ENCODE assay signal across 20 cellular contexts in genomic region chr15:52738311-52738710, GRCh38. TPM values are rescaled to one million over a fixed set of nuclear protein-coding genes. Genes with fewer than 3 reads are reported as not detected.
DNase-seq lines count a peak whose midpoint lies in the region; ATAC-seq, FAIRE-seq and TF ChIP-seq lines count a peak whose summit lies in the region.
"Had no signal": no experiment of that assay in that cellular context is flagged by ENCODE, and none has a peak within 500 bp of the region (broad histone marks: within the 10 kb centered on the region; RNA-seq: fewer than 3 reads in every experiment).

No MANE protein-coding gene starts in this region.

- intact Hi-C loops in HepG2 (cut with micrococcal nuclease; ENCODE audit: unreplicated experiment), result loop anchor here (5.0 to 10.0 kb wide), 4 partner anchors 171 to 554 kb away; partner anchors contain the start of genes ARPP19 and MYO5A
- intact Hi-C loops in right lobe of liver (cut with DNase I), result loop anchor here in 1 of 2 donors (10.0 kb wide), 1 partner anchor 474 kb away; no protein-coding TSS in a partner anchor

- peak overlapping the region; percentile 31; the same call in 1 of the 2 replicates for H3K4me2 ChIP-seq in HepG2 (ENCODE audit: low read depth, low read length)
- H3K4me2 ChIP-seq in mesendoderm (ENCODE audit: low read length), result no peak overlapping the region
- H3K4me2 ChIP-seq: BLaER1 treated with 17β-estradiol and CSF1 and Interleukin-3, amounts not matched to agents 10 nM and 100 nM had no signal

- peaks cover 5% of the 10 kb centered on the region for H3K4me1 Mint-ChIP-seq in activated T-helper 17 cell treated with anti-CD3 and anti-CD28 coated beads, Interleukin-2, amount 50 U/mL, for 72 hours

- H3K79me2 ChIP-seq in HepG2 (ENCODE audit: insufficient read depth, low read length) (no peaks in the 10 kb centered on the region), mesendoderm (ENCODE audit: control insufficient read depth, insufficient read depth, low read length) (no peaks in the 10 kb centered on the region)

- no peak overlapping the region for H3K4me3 Mint-ChIP-seq in activated T-helper 17 cell treated with anti-CD3 and anti-CD28 coated beads, Interleukin-2, amount 50 U/mL, for 72 hours
- H3K4me3 Mint-ChIP-seq: CD4-positive, CD25-positive, alpha-beta regulatory T cell had no signal

- WGBS in HepG2 (ENCODE audit: low lambda C conversion rate), result 4% methylated on average over 2 of the region's 4 CpGs
- WGBS in right lobe of liver (ENCODE audit: insufficient coverage, low coverage, low lambda C conversion rate, missing lambda C conversion rate), result 73% methylated on average over 4 of the region's 4 CpGs
- no CpG with 5 or more reads among the region's 4 CpGs for WGBS in mesendoderm (ENCODE audit: extremely low coverage, insufficient coverage, low lambda C conversion rate)

- no peak for TF ChIP-seq POLR2A in HepG2 (IDR thresholded peaks at IDR 0.05; ENCODE audit: insufficient read depth in 1 of 2, low read depth in 2 of 2, low read length in 2 of 2)
- no peak for TF ChIP-seq POLR2A in right lobe of liver (IDR thresholded peaks at IDR 0.05)
- TF ChIP-seq POLR2A in H54 (IDR thresholded peaks at IDR 0.05; ENCODE audit: low read depth, low read length), result no peak

- H3K4ac ChIP-seq in mesendoderm (ENCODE audit: low read depth, low read length), result peak overlapping the region; percentile 7

- H3K36me3 Mint-ChIP-seq in activated T-helper 17 cell treated with anti-CD3 and anti-CD28 coated beads, Interleukin-2, amount 50 U/mL, for 72 hours (ENCODE audit: low read depth), result no peaks in the 10 kb centered on the region
- H3K36me3 Mint-ChIP-seq: CD4-positive, CD25-positive, alpha-beta regulatory T cell had no signal

- H3K27ac Mint-ChIP-seq in activated T-helper 17 cell treated with anti-CD3 and anti-CD28 coated beads, Interleukin-2, amount 50 U/mL, for 72 hours, result no peak overlapping the region
- H3K27ac Mint-ChIP-seq: CD4-positive, CD25-positive, alpha-beta regulatory T cell had no signal

- H3K4me3 ChIP-seq in HepG2 (replicated peaks in 1 of 3; ENCODE audit: insufficient read depth in 1 of 3, low read depth in 2 of 3, low read length in 3 of 3), result no peak overlapping the region
- H3K4me3 ChIP-seq in right lobe of liver, result no peak overlapping the region
- H3K4me3 ChIP-seq in mesendoderm (ENCODE audit: low read length), result no peak overlapping the region
- H3K4me3 ChIP-seq: BLaER1 treated with 17β-estradiol and CSF1 and Interleukin-3, amounts not matched to agents 10 nM and 100 nM; GM12878 had no signal

- no peak overlapping the region for H4K8ac ChIP-seq in mesendoderm (ENCODE audit: low read depth, low read length)

- H2AFZ ChIP-seq in HepG2 (ENCODE audit: low read length), result peak overlapping the region; percentile 33

- H2BK5ac ChIP-seq in mesendoderm (ENCODE audit: low read length), result no peak overlapping the region

- POLR2A ChIA-PET in HepG2 (lab: Yijun Ruan, JAX), result interaction anchor here (0.6 kb wide), 1 partner anchor 403 kb away, joined by 3 read pairs; no protein-coding TSS in a partner anchor

- peaks cover 24% of the 10 kb centered on the region for H3K4me1 ChIP-seq in HepG2 (ENCODE audit: insufficient read depth, low read length)
- H3K4me1 ChIP-seq in right lobe of liver, result peaks cover 0 to 14% (median 9%) of the 10 kb centered on the region in 4 donors
- H3K4me1 ChIP-seq in mesendoderm (ENCODE audit: control insufficient read depth, low read depth, low read length), result no peaks in the 10 kb centered on the region

- FAIRE-seq in HepG2 (lab: Jason Lieb, UNC), result no peak
- FAIRE-seq in H54 (lab: Jason Lieb, UNC), result no peak
- FAIRE-seq: GM12878, GM18507 had no signal

- no peaks in the 10 kb centered on the region for H3K79me1 ChIP-seq in mesendoderm (ENCODE audit: low read length)

- peaks cover 14% of the 10 kb centered on the region for H3K27me3 Mint-ChIP-seq in activated T-helper 17 cell treated with anti-CD3 and anti-CD28 coated beads, Interleukin-2, amount 50 U/mL, for 72 hours

- H3K56ac ChIP-seq in mesendoderm (ENCODE audit: low read length), result no peak overlapping the region

- no peak overlapping the region for H3K27ac ChIP-seq in HepG2 (ENCODE audit: extremely low read length, insufficient read depth, low read length)
- H3K27ac ChIP-seq in right lobe of liver, result no peak overlapping the region
- no peak overlapping the region for H3K27ac ChIP-seq in mesendoderm (ENCODE audit: low read depth, low read length)
- H3K27ac ChIP-seq: 22Rv1; BLaER1 treated with 17β-estradiol and CSF1 and Interleukin-3, amounts not matched to agents 10 nM and 100 nM had no signal

- H3K9me3 ChIP-seq in HepG2 (ENCODE audit: low read length), result no peaks in the 10 kb centered on the region
- H3K9me3 ChIP-seq in right lobe of liver, result no peaks in the 10 kb centered on the region
- H3K9me3 ChIP-seq: BLaER1 treated with 17β-estradiol and CSF1 and Interleukin-3, amounts not matched to agents 10 nM and 100 nM had no signal

- no peak overlapping the region for H3K9ac ChIP-seq in HepG2 (ENCODE audit: insufficient read depth, low read depth, low read length)
- no peak overlapping the region for H3K9ac ChIP-seq in mesendoderm (ENCODE audit: low read length)
- H3K9ac ChIP-seq: BLaER1 treated with 17β-estradiol and CSF1 and Interleukin-3, amounts not matched to agents 10 nM and 100 nM had no signal

- TF ChIP-seq RAD21 in HepG2 (CRISPR knock-in tag; IDR thresholded peaks at IDR 0.05), result no peak

- ATAC-seq in HepG2 (no peak), right lobe of liver (no peak), GM18520 (IDR thresholded peaks at IDR 0.05; ENCODE audit: unreplicated experiment) (no peak), HG02571 (IDR thresholded peaks at IDR 0.05; ENCODE audit: unreplicated experiment) (no peak)
- no peak for ATAC-seq in activated T-helper 17 cell treated with anti-CD3 and anti-CD28 coated beads, Interleukin-2, amount 50 U/mL, for 72 hours (replicated peaks)
- ATAC-seq: GM12878, HCT116 had no signal

- no peak overlapping the region for H3K18ac ChIP-seq in mesendoderm (ENCODE audit: low read length)

- no peaks in the 10 kb centered on the region for H4K20me1 ChIP-seq in HepG2 (ENCODE audit: insufficient read depth, low read length)
- H4K20me1 ChIP-seq: BLaER1 treated with 17β-estradiol and CSF1 and Interleukin-3, amounts not matched to agents 10 nM and 100 nM had no signal

- H3K36me3 ChIP-seq in HepG2 (replicated peaks in 1 of 2; ENCODE audit: control insufficient read depth in 1 of 2, insufficient read depth in 2 of 2, low read length in 2 of 2) (no peaks in the 10 kb centered on the region), right lobe of liver (no peaks in the 10 kb centered on the region), mesendoderm (ENCODE audit: control insufficient read depth, insufficient read depth, low read length) (no peaks in the 10 kb centered on the region)
- H3K36me3 ChIP-seq: BLaER1 treated with 17β-estradiol and CSF1 and Interleukin-3, amounts not matched to agents 10 nM and 100 nM had no signal

- H2AK5ac ChIP-seq in mesendoderm (ENCODE audit: low read length), result no peak overlapping the region

- peak overlapping the region; percentile 29 for H2BK120ac ChIP-seq in mesendoderm (ENCODE audit: low read depth, low read length)

- in situ Hi-C loops in HepG2 (cut with HindIII; ENCODE audit: extremely low pct_ligation_motif_present, low pct_unique_long_range_greater_than_20kb), result no loop called here

- TF ChIP-seq EP300 in HepG2 (IDR thresholded peaks at IDR 0.05; ENCODE audit: low read depth in 2 of 2, low read length in 2 of 2) (no peak), HepG2 (CRISPR knock-in tag; IDR thresholded peaks at IDR 0.05; ENCODE audit: borderline replicate concordance) (no peak)

- no peaks in the 10 kb centered on the region for H3K27me3 ChIP-seq in HepG2 (ENCODE audit: control insufficient read depth in 1 of 2, insufficient read depth in 2 of 2, low read length in 2 of 2)
- H3K27me3 ChIP-seq in right lobe of liver, result no peaks in the 10 kb centered on the region
- no peaks in the 10 kb centered on the region for H3K27me3 ChIP-seq in mesendoderm (ENCODE audit: insufficient read depth, low read length, poor library complexity)
- H3K27me3 ChIP-seq: BLaER1 treated with 17β-estradiol and CSF1 and Interleukin-3, amounts not matched to agents 10 nM and 100 nM had no signal

- H3K23ac ChIP-seq in mesendoderm (ENCODE audit: low read length), result no peak overlapping the region

- no peak overlapping the region for H4K5ac ChIP-seq in mesendoderm (ENCODE audit: low read length)

- CTCF ChIA-PET in HepG2 (lab: Yijun Ruan, JAX; ENCODE audit: low intra/inter-chr PET ratio, low total read pairs), result no interaction called here

- TF ChIP-seq CTCF in HepG2 (CRISPR knock-in tag; IDR thresholded peaks at IDR 0.05), result no peak
- no peak for TF ChIP-seq CTCF in right lobe of liver (IDR thresholded peaks at IDR 0.05)

- H3K9me3 Mint-ChIP-seq in activated T-helper 17 cell treated with anti-CD3 and anti-CD28 coated beads, Interleukin-2, amount 50 U/mL, for 72 hours, result no peaks in the 10 kb centered on the region
- H3K9me3 Mint-ChIP-seq: CD4-positive, CD25-positive, alpha-beta regulatory T cell had no signal

- no peak overlapping the region for H2BK15ac ChIP-seq in mesendoderm (replicated peaks; ENCODE audit: low read depth)

- DNase-seq in HepG2 (ENCODE audit: low spot score) (no peak), right lobe of liver (no peak), fibroblast of gingiva (ENCODE audit: low read depth) (peak; percentile 38), mesendoderm (no peak), H54 (ENCODE audit: insufficient read length, low spot score) (no peak)
- DNase-seq: CD4-positive, CD25-positive, alpha-beta regulatory T cell; DMS53; IMR-90; KBM-7 had no signal

- BruUV-seq in HepG2 (replicated peaks; lab: Mats Ljungman, UMichigan), result no TSS peak

RNA-seq across cellular contexts. Expression of gene ONECUT1, which starts 51.8 kb away (rescaled TPM):
- total RNA-seq in HepG2 (2016; rRNA removed; fragmentation: Illumina TruSeq; extraction: Trizol) (9.1 and 9.3 TPM in 2 replicates), right lobe of liver (10 to 100 TPM; 41.3 to 58.2 (median 52.5) TPM)
- total RNA-seq in HepG2 (2016; cell fraction: cytosol; rRNA removed; fragmentation: Illumina TruSeq; extraction: Trizol; ENCODE audit: low read depth), result 1.9 and 2.8 TPM in 2 replicates
- 7.3 and 7.4 TPM in 2 replicates for total RNA-seq in HepG2 (2016; cell fraction: insoluble cytoplasmic fraction; rRNA removed; fragmentation: Illumina TruSeq; extraction: Trizol)
- 6.4 and 6.6 TPM in 2 replicates for total RNA-seq in HepG2 (2016; cell fraction: membrane; rRNA removed; fragmentation: Illumina TruSeq; extraction: Trizol)
- total RNA-seq in HepG2 (2016; cell fraction: nucleus; rRNA removed; fragmentation: Illumina TruSeq; extraction: Trizol), result 11.7 and 15.6 TPM in 2 replicates
- polyA plus RNA-seq in HepG2 (2011; rRNA removed), result 3.5 and 3.8 TPM in 2 replicates
- polyA plus RNA-seq in HepG2 (2011; cell fraction: cytosol; rRNA removed), result 1.8 and 2.0 TPM in 2 replicates
- polyA plus RNA-seq in HepG2 (2011; cell fraction: nucleus; rRNA removed), result 9.9 and 11.0 TPM in 2 replicates
- 13.4 and 15.9 TPM in 2 replicates for polyA plus RNA-seq in HepG2 (2012)
- polyA plus RNA-seq in HepG2 (2016; cell fraction: cytosol; fragmentation: Illumina TruSeq; extraction: Trizol; ENCODE audit: low read depth), result 1.0 and 1.8 TPM in 2 replicates
- polyA plus RNA-seq in HepG2 (2016; cell fraction: insoluble cytoplasmic fraction; fragmentation: Illumina TruSeq; extraction: Trizol; ENCODE audit: low read depth), result 7.6 and 8.6 TPM in 2 replicates
- polyA plus RNA-seq in HepG2 (2016; cell fraction: membrane; fragmentation: Illumina TruSeq; extraction: Trizol; ENCODE audit: low read depth), result 4.2 and 4.5 TPM in 2 replicates
- polyA plus RNA-seq in HepG2 (2016; cell fraction: nucleus; fragmentation: Illumina TruSeq; extraction: Trizol; ENCODE audit: insufficient read depth, low read depth), result 13.6 and 17.1 TPM in 2 replicates
- 10.5 TPM in 1 of 2 replicates, not detected in the other for polyA minus RNA-seq in HepG2 (2011; rRNA and poly(A)+ RNA removed; ENCODE audit: low replicate concordance)
- polyA minus RNA-seq in HepG2 (2011; cell fraction: cytosol; rRNA and poly(A)+ RNA removed), result 7.3 and 19.3 TPM in 2 replicates
- polyA minus RNA-seq in HepG2 (2011; cell fraction: nucleus; rRNA and poly(A)+ RNA removed), result 14.2 and 19.6 TPM in 2 replicates
- polyA plus RNA-seq in mesendoderm (2013, experiment 1 of 2), result 1.0 TPM
- 0.88 TPM for polyA plus RNA-seq in mesendoderm (2013, experiment 2 of 2)
- not detected for total RNA-seq in activated T-helper 17 cell treated with anti-CD3 and anti-CD28 coated beads, Interleukin-2, amount 50 U/mL, for 72 hours
- total RNA-seq: A673; CD4-positive, CD25-positive, alpha-beta regulatory T cell; Daoy; G401; IMR-90 had no signal
- polyA plus RNA-seq: CD4-positive, CD25-positive, alpha-beta regulatory T cell; GM12878; IMR-90 had no signal

RNA-seq across cellular contexts. Expression of gene ATOSA, which starts 59.1 kb away (rescaled TPM):
- total RNA-seq in HepG2 (2016; rRNA removed; fragmentation: Illumina TruSeq; extraction: Trizol), result 5.5 and 6.6 TPM in 2 replicates
- 2.3 and 2.7 TPM in 2 replicates for total RNA-seq in HepG2 (2016; cell fraction: cytosol; rRNA removed; fragmentation: Illumina TruSeq; extraction: Trizol; ENCODE audit: low read depth)
- total RNA-seq in HepG2 (2016; cell fraction: insoluble cytoplasmic fraction; rRNA removed; fragmentation: Illumina TruSeq; extraction: Trizol), result 6.3 and 6.6 TPM in 2 replicates
- total RNA-seq in HepG2 (2016; cell fraction: membrane; rRNA removed; fragmentation: Illumina TruSeq; extraction: Trizol), result 2.8 and 3.8 TPM in 2 replicates
- 20.3 and 22.5 TPM in 2 replicates for total RNA-seq in HepG2 (2016; cell fraction: nucleus; rRNA removed; fragmentation: Illumina TruSeq; extraction: Trizol)
- 15.2 and 16.3 TPM in 2 replicates for polyA plus RNA-seq in HepG2 (2011; rRNA removed)
- polyA plus RNA-seq in HepG2 (2011; cell fraction: cytosol; rRNA removed), result 2.8 and 6.1 TPM in 2 replicates
- polyA plus RNA-seq in HepG2 (2011; cell fraction: nucleus; rRNA removed), result 26.4 and 35.0 TPM in 2 replicates
- 10.2 and 13.6 TPM in 2 replicates for polyA plus RNA-seq in HepG2 (2012)
- 0.59 and 0.75 TPM in 2 replicates for polyA plus RNA-seq in HepG2 (2016; cell fraction: cytosol; fragmentation: Illumina TruSeq; extraction: Trizol; ENCODE audit: low read depth)
- polyA plus RNA-seq in HepG2 (2016; cell fraction: insoluble cytoplasmic fraction; fragmentation: Illumina TruSeq; extraction: Trizol; ENCODE audit: low read depth), result 6.0 TPM in 2 replicates
- polyA plus RNA-seq in HepG2 (2016; cell fraction: membrane; fragmentation: Illumina TruSeq; extraction: Trizol; ENCODE audit: low read depth), result 0.95 and 1.4 TPM in 2 replicates
- 28.7 and 35.9 TPM in 2 replicates for polyA plus RNA-seq in HepG2 (2016; cell fraction: nucleus; fragmentation: Illumina TruSeq; extraction: Trizol; ENCODE audit: insufficient read depth, low read depth)
- polyA minus RNA-seq in HepG2 (2011; rRNA and poly(A)+ RNA removed; ENCODE audit: low replicate concordance), result 13.2 and 17.2 TPM in 2 replicates
- 5.5 and 12.6 TPM in 2 replicates for polyA minus RNA-seq in HepG2 (2011; cell fraction: cytosol; rRNA and poly(A)+ RNA removed)
- 70.6 and 77.7 TPM in 2 replicates for polyA minus RNA-seq in HepG2 (2011; cell fraction: nucleus; rRNA and poly(A)+ RNA removed)
- total RNA-seq in right lobe of liver, result 10 to 100 TPM; 18.9 to 52.9 (median 35.4) TPM
- polyA plus RNA-seq in mesendoderm (2013, experiment 1 of 2), result 2.5 TPM
- 2.4 TPM for polyA plus RNA-seq in mesendoderm (2013, experiment 2 of 2)
- total RNA-seq in activated T-helper 17 cell treated with anti-CD3 and anti-CD28 coated beads, Interleukin-2, amount 50 U/mL, for 72 hours, result 10 to 100 TPM; 30.7 to 40.6 TPM
